Comparison of ENCODE assay signal across 8 cellular contexts in the genomic region with DNA sequence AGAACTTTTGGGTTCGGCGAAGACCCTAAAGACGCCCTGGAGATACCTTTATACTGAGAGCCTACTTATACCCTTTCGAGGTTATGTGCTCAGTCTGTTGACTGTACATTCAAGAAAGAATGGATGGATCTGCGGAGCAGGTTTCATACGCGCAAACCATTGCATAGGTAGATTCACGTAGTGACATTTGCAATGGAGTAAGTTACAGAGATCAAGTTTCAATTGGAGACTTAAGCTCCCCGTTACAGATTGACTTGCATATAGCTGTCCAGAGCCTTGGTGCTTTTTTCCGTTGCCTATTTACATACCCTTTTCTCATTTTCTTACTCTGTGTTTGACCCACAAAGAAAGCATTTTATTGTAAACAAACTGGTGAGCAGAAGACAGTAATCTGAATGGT. TPM values are rescaled to one million over a fixed set of nuclear protein-coding genes. Genes with fewer than 3 reads are reported as not detected.
A peak's percentile ranks its signal among the peaks of the same experiment; 100 is the strongest.
DNase-seq lines count a peak whose midpoint lies in the region; ATAC-seq and TF ChIP-seq lines count a peak whose summit lies in the region.

No MANE protein-coding gene starts in this region.

- CTCF ChIA-PET in PC-9 (lab: Charles Lee) (interaction anchor here (0.5 to 0.6 kb wide), 2 partner anchors 77 to 349 kb away, joined by 3 read pairs; no protein-coding TSS in a partner anchor), GM10248 (lab: Yijun Ruan, JAX) (interaction anchor here (0.7 to 2.7 kb wide), 21 partner anchors 9 to 532 kb away, joined by 3 to 18 read pairs (median 3); partner anchors contain the start of gene B3GNT7)

- no peak overlapping the region for H3K18ac ChIP-seq in trophoblast cell (ENCODE audit: low read length)

- H2BK5ac ChIP-seq in trophoblast cell (ENCODE audit: low read depth, low read length, poor library complexity), result no peak overlapping the region

- H3K79me1 ChIP-seq in trophoblast cell (ENCODE audit: low read length), result peaks cover 10% of the 10 kb centered on the region

- H3K79me2 ChIP-seq in PC-9 (ENCODE audit: low read depth) (peaks cover 59% of the 10 kb centered on the region), trophoblast cell (ENCODE audit: control insufficient read depth, insufficient read depth, low read length, poor library complexity) (peaks cover 12% of the 10 kb centered on the region)

- no peaks in the 10 kb centered on the region for H3K9me3 ChIP-seq in PC-9 (ENCODE audit: insufficient read depth, low read depth)
- no peaks in the 10 kb centered on the region for H3K9me3 ChIP-seq in trophoblast cell (ENCODE audit: insufficient read depth, low read depth, low read length)

- H3K27me3 ChIP-seq in PC-9 (ENCODE audit: insufficient read depth, low read depth) (no peaks in the 10 kb centered on the region), trophoblast cell (ENCODE audit: insufficient read depth, low read length) (no peaks in the 10 kb centered on the region)

- H2BK120ac ChIP-seq in trophoblast cell (ENCODE audit: insufficient read depth, low read length, poor library complexity), result no peak overlapping the region

- no peak for ATAC-seq in HG03460 (IDR thresholded peaks at IDR 0.05; ENCODE audit: unreplicated experiment)

- peak overlapping the region; percentile 100 for H3K9ac ChIP-seq in trophoblast cell (ENCODE audit: low read length)

- no peak overlapping the region for H3K14ac ChIP-seq in trophoblast cell (ENCODE audit: low read length)

- no peak overlapping the region for H3K23ac ChIP-seq in trophoblast cell (ENCODE audit: low read length)

- H3K4me1 ChIP-seq in PC-9 (replicated peaks; ENCODE audit: insufficient read depth) (peaks cover 24% of the 10 kb centered on the region), trophoblast cell (ENCODE audit: control insufficient read depth in 1 of 2, insufficient read depth in 2 of 2, low read length in 2 of 2) (peaks cover 0 to 1% of the 10 kb centered on the region in 2 experiments)

- POLR2A ChIA-PET in PC-9 (lab: Charles Lee; ENCODE audit: unreplicated experiment), result interaction anchor here (0.6 to 0.7 kb wide), 5 partner anchors 58 to 406 kb away, joined by 5 to 28 read pairs (median 6); no protein-coding TSS in a partner anchor
- POLR2A ChIA-PET in GM10248 (lab: Yijun Ruan, JAX), result no interaction called here

- H3K4me3 ChIP-seq in PC-9, result peak overlapping the region; percentile 95
- H3K4me3 ChIP-seq in epithelial cell of proximal tubule (ENCODE audit: low read depth, low read length), result peak overlapping the region; percentile 99
- peak overlapping the region; percentile 99 for H3K4me3 ChIP-seq in trophoblast cell (ENCODE audit: low read depth, low read length)

- H2BK12ac ChIP-seq in trophoblast cell (ENCODE audit: low read length), result no peak overlapping the region

- peaks cover 4% of the 10 kb centered on the region; the same call in 1 of the 2 replicates for H3F3A ChIP-seq in PC-9 (ENCODE audit: insufficient read depth, low read depth)

- intact Hi-C loops in PC-9 (cut with micrococcal nuclease; ENCODE audit: unreplicated experiment), result loop anchor here (2.0 to 5.0 kb wide), 2 partner anchors 235 to 355 kb away; no protein-coding TSS in a partner anchor

- no TSS peak for BruUV-seq in PC-9 (replicated peaks; lab: Mats Ljungman, UMichigan)

- peak; percentile 40 for DNase-seq in ELR (ENCODE audit: low read depth)
- DNase-seq in PC-9, result no peak
- no peak for DNase-seq in epithelial cell of proximal tubule (ENCODE audit: low read depth)
- peak in 1 of 2 donors; percentile 27 for DNase-seq in trophoblast cell
- no peak for DNase-seq in SHP77 (lab: John Stamatoyannopoulos, UW)
- DNase-seq in GM10248 (ENCODE audit: extremely low spot score), result no peak
- no peak for DNase-seq in T-helper 9 cell

- H3K9me2 ChIP-seq in PC-9 (ENCODE audit: insufficient read depth), result no peaks in the 10 kb centered on the region

- H2AFZ ChIP-seq in PC-9 (peak overlapping the region; percentile 76; the same call in 1 of the 2 replicates), trophoblast cell (ENCODE audit: insufficient read depth, low read length, poor library complexity) (no peak overlapping the region)

- H3K4me2 ChIP-seq in PC-9 (peak overlapping the region; percentile 73), trophoblast cell (ENCODE audit: low read length) (peak overlapping the region; percentile 96)

- WGBS in trophoblast cell (ENCODE audit: extremely low coverage, insufficient coverage, insufficient read length), result no CpG with 5 or more reads among the region's 10 CpGs

- H2AK5ac ChIP-seq in trophoblast cell (ENCODE audit: low read length), result no peak overlapping the region

- no peak overlapping the region for H4K12ac ChIP-seq in trophoblast cell (ENCODE audit: low read depth, low read length)

- H3K4ac ChIP-seq in trophoblast cell (ENCODE audit: low read depth, low read length), result peak overlapping the region; percentile 89

- H4K8ac ChIP-seq in trophoblast cell (ENCODE audit: low read depth, low read length), result peak overlapping the region; percentile 3

- H4K91ac ChIP-seq in trophoblast cell (ENCODE audit: low read depth, low read length), result peak overlapping the region; percentile 96

- H3K36me3 ChIP-seq in PC-9 (ENCODE audit: low read depth) (peaks cover 21% of the 10 kb centered on the region), trophoblast cell (ENCODE audit: control insufficient read depth in 1 of 2, insufficient read depth in 2 of 2, low read length in 2 of 2) (peaks cover 3 to 4% of the 10 kb centered on the region in 2 experiments)

- TF ChIP-seq CTCF in PC-9 (conservative IDR thresholded peaks at IDR 0.05) (no peak), epithelial cell of proximal tubule (conservative IDR thresholded peaks at IDR 0.05; ENCODE audit: low read depth, low read length) (no peak), GM10248 (IDR thresholded peaks at IDR 0.05; ENCODE audit: control extremely low read depth, extremely low read depth, low read depth, missing control alignments) (no peak)

- H3K27ac ChIP-seq in PC-9, result peak overlapping the region; percentile 80
- H3K27ac ChIP-seq in trophoblast cell (ENCODE audit: low read depth, low read length), result no peak overlapping the region

- H4K20me1 ChIP-seq in PC-9 (ENCODE audit: insufficient read depth), result peaks cover 36% of the 10 kb centered on the region

RNA-seq across cellular contexts. Expression of gene PSMD1, which starts 0.9 kb away (rescaled TPM):
- total RNA-seq in PC-9 (2021) (80.6 and 119 TPM in 2 replicates), epithelial cell of proximal tubule (87.3 and 128 TPM in 2 replicates)
- polyA plus RNA-seq in trophoblast cell (2013), result 148 and 153 TPM in 2 replicates

RNA-seq across cellular contexts. Expression of gene C2orf72, which starts 20.3 kb away (rescaled TPM):
- total RNA-seq in PC-9 (2021) (0.13 TPM in 1 of 2 replicates, not detected in the other), epithelial cell of proximal tubule (0.29 and 3.8 TPM in 2 replicates)
- polyA plus RNA-seq in trophoblast cell (2013), result 64.8 and 69.7 TPM in 2 replicates
